Comparison of ENCODE assay signal across 26 cellular contexts in the genomic region with DNA sequence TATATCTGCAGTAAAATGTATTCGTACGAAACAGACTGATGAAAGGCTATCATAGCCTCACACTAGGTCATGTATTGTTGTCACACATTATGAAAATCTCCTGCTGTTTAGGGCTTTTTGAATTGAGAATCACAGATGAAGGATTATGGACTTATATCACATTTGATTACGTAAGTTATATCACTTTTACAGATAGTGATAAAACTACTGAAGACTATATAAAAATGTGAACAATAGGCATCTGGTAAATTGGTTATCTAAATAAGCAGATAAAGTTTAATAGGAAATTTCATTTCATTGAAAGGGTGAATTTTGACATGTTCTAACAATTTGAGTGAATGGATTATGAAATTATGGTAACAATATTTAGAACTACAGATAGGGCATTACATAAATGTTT. TPM values are rescaled to one million over a fixed set of nuclear protein-coding genes. Genes with fewer than 3 reads are reported as not detected.
DNase-seq lines count a peak whose midpoint lies in the region; ATAC-seq, FAIRE-seq and TF ChIP-seq lines count a peak whose summit lies in the region.
"Had no signal": no experiment of that assay in that cellular context is flagged by ENCODE, and none has a peak within 500 bp of the region (broad histone marks: within the 10 kb centered on the region; RNA-seq: fewer than 3 reads in every experiment).

No MANE protein-coding gene starts in this region.

- H3K27ac Mint-ChIP-seq in memory B cell: peak overlapping the region; percentile 20
- no peak overlapping the region for H3K27ac Mint-ChIP-seq in stimulated activated naive B cell treated with anti-CD40 and anti-IgM and Interleukin-4, amounts not matched to agents 10 μg/mL and 1 μg/mL and 100 μg/mL, for 72 hours
- H3K27ac Mint-ChIP-seq: activated naive CD8-positive, alpha-beta T cell treated with anti-CD3 and anti-CD28 coated beads, Interleukin-2, amount 10 ng/mL, durations not matched to agents 7 days and 5 days; CD8-positive, alpha-beta T cell; T-helper 17 cell had no signal

- H3K4me3 Mint-ChIP-seq in memory B cell: no peak overlapping the region
- H3K4me3 Mint-ChIP-seq in stimulated activated naive B cell treated with anti-CD40 and anti-IgM and Interleukin-4, amounts not matched to agents 10 μg/mL and 1 μg/mL and 100 μg/mL, for 72 hours: no peak overlapping the region
- H3K4me3 Mint-ChIP-seq: activated naive CD8-positive, alpha-beta T cell treated with anti-CD3 and anti-CD28 coated beads, Interleukin-2, amount 10 ng/mL, durations not matched to agents 7 days and 5 days; CD8-positive, alpha-beta T cell; central memory CD8-positive, alpha-beta T cell; T-helper 17 cell had no signal

- no peaks in the 10 kb centered on the region for H3K36me3 ChIP-seq in SJSA1
- H3K36me3 ChIP-seq in tibial artery: no peaks in the 10 kb centered on the region
- H3K36me3 ChIP-seq: neutrophil, prostate gland had no signal

- DNase-seq in D721Med (ENCODE audit: insufficient read length, low spot score) (no peak), SJSA1 (ENCODE audit: low read depth in 1 of 2, low spot score in 2 of 2) (peak in 1 of 2 experiments; percentile 15), memory B cell (ENCODE audit: low spot score in 2 of 2) (no peak), tibial artery (no peak), GM13977 (ENCODE audit: low spot score) (no peak)
- no peak for DNase-seq in stimulated activated naive B cell treated with anti-CD40 and anti-IgM and Interleukin-4, amounts not matched to agents 10 μg/mL and 1 μg/mL and 100 μg/mL, for 72 hours
- DNase-seq in activated CD8-positive, alpha-beta memory T cell treated with anti-CD3 and anti-CD28 coated beads for 24 hours: no peak
- DNase-seq: activated CD4-positive, alpha-beta T cell treated with anti-CD3 and anti-CD28 coated beads for 48 hours; activated gamma-delta T cell; activated naive CD8-positive, alpha-beta T cell treated with anti-CD3 and anti-CD28 coated beads, Interleukin-2, amount 10 ng/mL, durations not matched to agents 7 days and 5 days; activated T-cell treated with anti-CD3 and anti-CD28 coated beads, Interleukin-2, amount 50 U/mL, for 1 hour; CD8-positive, alpha-beta T cell; DMS153; hypothalamus; mesendoderm; NCI-H1105 treated with DMSO at 0.1 percent for 48 hours; NCI-H2029; NCI-H526; stimulated activated CD8-positive, alpha-beta memory T cell treated with anti-CD3 and anti-CD28 coated beads, Interleukin-4, amount 100 ng/mL, for 48 hours; T-helper 17 cell had no signal

- in situ Hi-C loops in GM13977 (cut with MboI; ENCODE audit: low pct_unique_long_range_greater_than_20kb, low sequenced_read_pairs, unreplicated experiment): no loop called here

- H3K27ac ChIP-seq in SJSA1 (peak overlapping the region; percentile 90), tibial artery (peak overlapping the region; percentile 49 to 50)
- H3K27ac ChIP-seq: neutrophil, prostate gland had no signal

- H3K4me1 Mint-ChIP-seq in memory B cell: peaks cover 24% of the 10 kb centered on the region
- H3K4me1 Mint-ChIP-seq in stimulated activated naive B cell treated with anti-CD40 and anti-IgM and Interleukin-4, amounts not matched to agents 10 μg/mL and 1 μg/mL and 100 μg/mL, for 72 hours: peaks cover 37 to 81% of the 10 kb centered on the region in 2 donors
- H3K4me1 Mint-ChIP-seq: activated naive CD8-positive, alpha-beta T cell treated with anti-CD3 and anti-CD28 coated beads, Interleukin-2, amount 10 ng/mL, durations not matched to agents 7 days and 5 days; central memory CD8-positive, alpha-beta T cell; T-helper 17 cell had no signal

- intact Hi-C loops in tibial artery (cut with DNase I; ENCODE audit: low total_unique reads): no loop called here

- H3K4me1 ChIP-seq in SJSA1 (replicated peaks) (peaks cover 72% of the 10 kb centered on the region), tibial artery (peaks cover 0 to 100% (median 36%) of the 10 kb centered on the region in 4 donors)
- H3K4me1 ChIP-seq: prostate gland had no signal

- no peaks in the 10 kb centered on the region for H3K27me3 Mint-ChIP-seq in memory B cell
- H3K27me3 Mint-ChIP-seq in stimulated activated naive B cell treated with anti-CD40 and anti-IgM and Interleukin-4, amounts not matched to agents 10 μg/mL and 1 μg/mL and 100 μg/mL, for 72 hours: no peaks in the 10 kb centered on the region

- FAIRE-seq in D721Med (lab: Jason Lieb, UNC): peak; percentile 48
- FAIRE-seq: endometrium, K562 had no signal

- no peaks in the 10 kb centered on the region for H3K9me3 Mint-ChIP-seq in memory B cell
- H3K9me3 Mint-ChIP-seq in stimulated activated naive B cell treated with anti-CD40 and anti-IgM and Interleukin-4, amounts not matched to agents 10 μg/mL and 1 μg/mL and 100 μg/mL, for 72 hours: no peaks in the 10 kb centered on the region
- H3K9me3 Mint-ChIP-seq: activated naive CD8-positive, alpha-beta T cell treated with anti-CD3 and anti-CD28 coated beads, Interleukin-2, amount 10 ng/mL, durations not matched to agents 7 days and 5 days; CD8-positive, alpha-beta T cell; central memory CD8-positive, alpha-beta T cell had no signal

- H3K36me3 Mint-ChIP-seq in memory B cell: peaks cover 1% of the 10 kb centered on the region
- peaks cover 0 to 8% of the 10 kb centered on the region in 2 donors for H3K36me3 Mint-ChIP-seq in stimulated activated naive B cell treated with anti-CD40 and anti-IgM and Interleukin-4, amounts not matched to agents 10 μg/mL and 1 μg/mL and 100 μg/mL, for 72 hours
- H3K36me3 Mint-ChIP-seq: CD8-positive, alpha-beta T cell had no signal

- no peaks in the 10 kb centered on the region for H3K27me3 ChIP-seq in SJSA1 (replicated peaks)
- H3K27me3 ChIP-seq in tibial artery: no peaks in the 10 kb centered on the region
- H3K27me3 ChIP-seq: neutrophil had no signal

- no peak overlapping the region for H3K4me3 ChIP-seq in SJSA1
- H3K4me3 ChIP-seq in tibial artery: no peak overlapping the region
- H3K4me3 ChIP-seq: K562, prostate gland, skin epidermis had no signal

- TF ChIP-seq CTCF in D721Med (IDR thresholded peaks at IDR 0.05; ENCODE audit: insufficient read depth, missing control alignments) (no peak), tibial artery (IDR thresholded peaks at IDR 0.05) (no peak), GM13977 (IDR thresholded peaks at IDR 0.05; ENCODE audit: extremely low read depth, insufficient read depth, missing control alignments) (no peak)

- H3K9me3 ChIP-seq in SJSA1 (replicated peaks) (no peaks in the 10 kb centered on the region), tibial artery (no peaks in the 10 kb centered on the region)
- H3K9me3 ChIP-seq: neutrophil, prostate gland had no signal

- no peak for ATAC-seq in memory B cell (ENCODE audit: low read depth)
- no peak for ATAC-seq in stimulated activated naive B cell treated with anti-CD40 and anti-IgM and Interleukin-4, amounts not matched to agents 10 μg/mL and 1 μg/mL and 100 μg/mL, for 72 hours (replicated peaks)
- ATAC-seq: CD8-positive, alpha-beta T cell; K562; T-helper 17 cell had no signal

RNA-seq across cellular contexts. Expression of a gene that starts 20.0 kb away (rescaled TPM):
- 171 and 220 TPM in 2 replicates for total RNA-seq in SJSA1 (2014; rRNA removed; shearing (Covaris generic))
